25 cellular contexts compared by ENCODE assay signal in the genomic region with DNA sequence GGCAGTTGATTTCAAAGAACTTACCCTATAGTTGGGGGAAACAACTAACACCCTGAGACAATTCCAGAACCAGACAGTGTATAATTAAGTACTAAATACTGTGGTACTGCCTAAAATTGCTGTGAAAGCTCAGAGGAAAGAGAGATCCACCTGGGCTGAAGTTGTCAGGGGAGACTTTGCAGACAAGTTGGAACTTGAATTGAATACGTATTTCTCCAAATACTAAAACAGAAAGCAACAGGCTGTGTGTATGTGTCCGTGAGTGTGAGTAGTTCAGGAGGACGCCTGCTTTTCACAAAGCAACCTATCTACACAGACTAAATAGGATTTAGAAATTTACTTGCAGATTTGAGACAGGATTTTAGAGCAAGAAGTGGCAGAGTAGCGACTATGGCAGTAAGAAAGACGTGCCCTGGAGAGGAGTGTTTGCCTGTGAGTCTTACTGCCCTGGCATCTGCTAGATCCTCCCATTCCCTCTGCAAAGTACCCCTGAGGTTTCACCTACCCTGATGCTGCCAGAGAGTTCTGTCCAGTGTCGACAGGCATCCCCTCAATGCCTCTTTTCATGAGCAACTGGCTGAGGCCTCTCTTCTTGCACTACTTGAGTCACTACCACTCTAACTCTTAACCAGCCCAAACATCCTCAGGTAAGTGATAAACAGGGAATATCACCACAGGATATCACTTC. TPM values are rescaled to one million over a fixed set of nuclear protein-coding genes. Genes with fewer than 3 reads are reported as not detected.
DNase-seq lines count a peak whose midpoint lies in the region; ATAC-seq, FAIRE-seq and TF ChIP-seq lines count a peak whose summit lies in the region.
"Had no signal": no experiment of that assay in that cellular context is flagged by ENCODE, and none has a peak within 500 bp of the region (broad histone marks: within the 10 kb centered on the region; RNA-seq: fewer than 3 reads in every experiment).

No MANE protein-coding gene starts in this region.

- H2BK20ac ChIP-seq in H1 (ENCODE audit: low read length): no peak overlapping the region

- no peak for TF ChIP-seq POLR2A in H1 (IDR thresholded peaks at IDR 0.05; ENCODE audit: control extremely low read depth in 1 of 2, low read depth in 2 of 2, low read length in 2 of 2)

- H3K9me3 Mint-ChIP-seq in HFFc6 (no peaks in the 10 kb centered on the region), neural progenitor cell (no peaks in the 10 kb centered on the region)
- H3K9me3 Mint-ChIP-seq: T-cell had no signal

- no peaks in the 10 kb centered on the region for H3K36me3 ChIP-seq in H1 (ENCODE audit: control insufficient read depth in 2 of 4, insufficient read depth in 4 of 4, low read length in 3 of 4)
- H3K36me3 ChIP-seq in neural progenitor cell: no peaks in the 10 kb centered on the region
- H3K36me3 ChIP-seq in mesenchymal stem cell (ENCODE audit: control insufficient read depth in 1 of 2, insufficient read depth in 2 of 2, low read depth in 1 of 2, low read length in 2 of 2): no peaks in the 10 kb centered on the region
- H3K36me3 ChIP-seq: BLaER1, MG63 had no signal

- no peak for ATAC-seq in HG03135 (IDR thresholded peaks at IDR 0.05; ENCODE audit: unreplicated experiment)
- ATAC-seq: SK-N-SH treated with all-trans-retinoic acid at 6 μM for 48 hours, T-cell had no signal

- TF ChIP-seq EP300 in H1 (IDR thresholded peaks at IDR 0.05; ENCODE audit: borderline replicate concordance in 1 of 2, low read depth in 2 of 2, low read length in 2 of 2): no peak

- H2AFZ ChIP-seq in H1 (ENCODE audit: low read length): peak overlapping the region; percentile 84
- H2AFZ ChIP-seq in neural progenitor cell (replicated peaks): peak overlapping the region; percentile 33
- no peak overlapping the region for H2AFZ ChIP-seq in mesenchymal stem cell (ENCODE audit: low read depth, low read length)
- H2AFZ ChIP-seq: GM23248 had no signal

- H3K4me2 ChIP-seq in H1 (ENCODE audit: insufficient read depth in 1 of 2, low read depth in 2 of 2, low read length in 2 of 2): no peak overlapping the region
- H3K4me2 ChIP-seq in neural progenitor cell: no peak overlapping the region
- H3K4me2 ChIP-seq in mesenchymal stem cell (ENCODE audit: low read length, poor library complexity, severe bottlenecking): no peak overlapping the region
- H3K4me2 ChIP-seq: BLaER1 had no signal

- H4K20me1 ChIP-seq in H1 (replicated peaks in 1 of 2; ENCODE audit: control insufficient read depth in 1 of 2, insufficient read depth in 2 of 2, low read length in 2 of 2): no peaks in the 10 kb centered on the region
- no peaks in the 10 kb centered on the region for H4K20me1 ChIP-seq in neural progenitor cell (ENCODE audit: low read depth)
- H4K20me1 ChIP-seq: BLaER1 had no signal

- no peaks in the 10 kb centered on the region for H3K23me2 ChIP-seq in H1 (ENCODE audit: low read depth, low read length)

- H3K4ac ChIP-seq in H1 (replicated peaks; ENCODE audit: insufficient read length, low read depth, low read length) (no peak overlapping the region), mesenchymal stem cell (ENCODE audit: low read depth in 1 of 2, low read length in 2 of 2) (no peak overlapping the region)

- TF ChIP-seq RAD21 in H1 (IDR thresholded peaks at IDR 0.05 in 1 of 2, conservative IDR thresholded peaks at IDR 0.05 in 1 of 2; ENCODE audit: low read depth in 2 of 2, low read length in 2 of 2): no peak

- H3K18ac ChIP-seq in H1 (ENCODE audit: extremely low read depth, low read length) (no peak overlapping the region), mesenchymal stem cell (ENCODE audit: low read depth in 1 of 2, low read length in 2 of 2) (peak overlapping the region in 1 of 2 experiments; percentile 4)

- H3F3A ChIP-seq in neural progenitor cell (ENCODE audit: low read depth): peaks cover 3% of the 10 kb centered on the region

- 81% methylated on average over 6 of the region's 6 CpGs; no CpG with 5 or more reads in 1 of the 2 experiments for WGBS in H1 (ENCODE audit: extremely low coverage in 1 of 2, insufficient coverage in 1 of 2, insufficient read length in 1 of 2, insufficient replicate concordance in 2 of 2, low coverage in 1 of 2, low lambda C conversion rate in 2 of 2, missing lambda C conversion rate in 1 of 2), 2 experiments
- WGBS in mesenchymal stem cell: 85% methylated on average over 4 of the region's 6 CpGs

- DNase-seq in HFFc6 (no peak), NCI-H69 (lab: John Stamatoyannopoulos, UW) (peak; percentile 49), H1 (ENCODE audit: low read depth in 1 of 2, low spot score in 2 of 2) (no peak), neural progenitor cell (ENCODE audit: low spot score) (no peak), NCI-H510A (lab: John Stamatoyannopoulos, UW) (no peak), mesenchymal stem cell (no peak)
- DNase-seq in NK-92 treated with Interleukin-12 subunit alpha and Interleukin-12 subunit beta, amount 100 ng/mL, for 24 hours (lab: John Stamatoyannopoulos, UW): no peak
- DNase-seq: CD4-positive, alpha-beta memory T cell; DMS153; GF-D8; GM23248; Karpas-422; MG63; NCI-H1092; NCI-H2081; NCI-H524; OCI-M1; SIG-M5; T-cell had no signal

- H2BK12ac ChIP-seq in H1 (ENCODE audit: low read depth, low read length) (no peak overlapping the region), mesenchymal stem cell (ENCODE audit: low read length in 2 of 2) (peak overlapping the region in 1 of 2 experiments; percentile 15)

- H3K27me3 ChIP-seq in H1 (replicated peaks in 1 of 4; ENCODE audit: control insufficient read depth in 3 of 4, extremely low read depth in 1 of 4, insufficient read depth in 3 of 4, low read length in 3 of 4): no peaks in the 10 kb centered on the region
- H3K27me3 ChIP-seq in neural progenitor cell: no peaks in the 10 kb centered on the region
- no peaks in the 10 kb centered on the region for H3K27me3 ChIP-seq in mesenchymal stem cell (ENCODE audit: control insufficient read depth in 1 of 2, insufficient read depth in 1 of 2, low read length in 2 of 2)
- H3K27me3 ChIP-seq: BLaER1, MG63 had no signal

- H2BK5ac ChIP-seq in H1 (ENCODE audit: low read depth, low read length) (no peak overlapping the region), mesenchymal stem cell (ENCODE audit: low read depth, low read length, poor library complexity, severe bottlenecking) (no peak overlapping the region)

- H3K27ac Mint-ChIP-seq in HFFc6 (no peak overlapping the region), neural progenitor cell (no peak overlapping the region)
- H3K27ac Mint-ChIP-seq: CD4-positive, alpha-beta memory T cell; IgD-negative memory B cell; T-cell had no signal

- H3K79me1 ChIP-seq in H1 (ENCODE audit: low read depth, low read length): no peaks in the 10 kb centered on the region
- no peaks in the 10 kb centered on the region for H3K79me1 ChIP-seq in mesenchymal stem cell (replicated peaks; ENCODE audit: low read length, poor library complexity, severe bottlenecking)

- FAIRE-seq in H1 (lab: Jason Lieb, UNC): no peak

- POLR2A ChIA-PET in H1 (lab: Charles Lee; ENCODE audit: partially characterized antibody): no interaction called here

- H3K27me3 Mint-ChIP-seq in HFFc6 (ENCODE audit: insufficient read depth) (no peaks in the 10 kb centered on the region), neural progenitor cell (ENCODE audit: insufficient read depth, low read depth) (peaks cover 2% of the 10 kb centered on the region)

- H3K4me3 Mint-ChIP-seq in HFFc6 (peak overlapping the region; percentile 23; the same call in 1 of the 2 replicates), neural progenitor cell (no peak overlapping the region)
- H3K4me3 Mint-ChIP-seq: CD4-positive, alpha-beta memory T cell; IgD-negative memory B cell; T-cell had no signal

- H3K14ac ChIP-seq in H1 (ENCODE audit: insufficient read length) (no peak overlapping the region), mesenchymal stem cell (ENCODE audit: low read length in 2 of 2) (no peak overlapping the region)

- no peak overlapping the region for H4K8ac ChIP-seq in H1 (ENCODE audit: extremely low read depth, insufficient read depth, low read length)
- H4K8ac ChIP-seq in mesenchymal stem cell (ENCODE audit: low read length): no peak overlapping the region

- no peak overlapping the region for H3K56ac ChIP-seq in H1 (replicated peaks; ENCODE audit: insufficient read length, low read depth, low read length)

- H3K36me3 Mint-ChIP-seq in HFFc6 (ENCODE audit: low read depth) (no peaks in the 10 kb centered on the region), neural progenitor cell (no peaks in the 10 kb centered on the region)
- H3K36me3 Mint-ChIP-seq: CD4-positive, alpha-beta memory T cell; IgD-negative memory B cell; T-cell had no signal

- H3K27ac ChIP-seq in H1 (ENCODE audit: low read depth, low read length) (no peak overlapping the region), neural progenitor cell (no peak overlapping the region), mesenchymal stem cell (ENCODE audit: low read length, poor library complexity, severe bottlenecking) (no peak overlapping the region)
- H3K27ac ChIP-seq: BLaER1, GM23248, HL-60 had no signal

- H3K9ac ChIP-seq in H1 (replicated peaks in 1 of 4; ENCODE audit: extremely low read depth in 1 of 4, low read depth in 3 of 4, low read length in 3 of 4) (no peak overlapping the region), neural progenitor cell (no peak overlapping the region), mesenchymal stem cell (ENCODE audit: low read length) (no peak overlapping the region)
- H3K9ac ChIP-seq: BLaER1, GM23248 had no signal

- H2BK120ac ChIP-seq in H1 (replicated peaks; ENCODE audit: low read depth, low read length): peak overlapping the region; percentile 44
- H2BK120ac ChIP-seq in mesenchymal stem cell (ENCODE audit: low read depth, low read length): no peak overlapping the region

- H4K91ac ChIP-seq in H1 (replicated peaks; ENCODE audit: insufficient read length, low read length) (no peak overlapping the region), mesenchymal stem cell (ENCODE audit: low read length) (no peak overlapping the region)

- H3K23ac ChIP-seq in H1 (ENCODE audit: insufficient read length): no peak overlapping the region
- no peak overlapping the region for H3K23ac ChIP-seq in mesenchymal stem cell (ENCODE audit: low read length in 2 of 2)

- H3K79me2 ChIP-seq in H1 (ENCODE audit: control insufficient read depth in 1 of 2, insufficient read depth in 2 of 2, low read length in 2 of 2) (no peaks in the 10 kb centered on the region), neural progenitor cell (ENCODE audit: low read depth) (no peaks in the 10 kb centered on the region)

- TF ChIP-seq CTCF in HFFc6 (IDR thresholded peaks at IDR 0.05): no peak
- TF ChIP-seq CTCF in H1 (IDR thresholded peaks at IDR 0.05; ENCODE audit: control extremely low read depth in 1 of 3, insufficient read depth in 1 of 3, low read depth in 1 of 3, low read length in 3 of 3): no peak
- no peak for TF ChIP-seq CTCF in neural progenitor cell (IDR thresholded peaks at IDR 0.05)

- H3K4me1 Mint-ChIP-seq in HFFc6 (ENCODE audit: low read depth) (peaks cover 12% of the 10 kb centered on the region), neural progenitor cell (peaks cover 10% of the 10 kb centered on the region)
- H3K4me1 Mint-ChIP-seq: CD4-positive, alpha-beta memory T cell; IgD-negative memory B cell; T-cell had no signal

- H3K4me3 ChIP-seq in H1 (ENCODE audit: extremely low read depth in 1 of 4, insufficient read depth in 2 of 4, low read depth in 3 of 4, low read length in 4 of 4) (no peak overlapping the region), neural progenitor cell (no peak overlapping the region), mesenchymal stem cell (ENCODE audit: insufficient read depth in 1 of 2, low read depth in 1 of 2, low read length in 2 of 2) (no peak overlapping the region)
- H3K4me3 ChIP-seq: BLaER1, GM23248, MG63 had no signal

- no peak overlapping the region for H2AK5ac ChIP-seq in H1 (ENCODE audit: low read depth, low read length)
- no peak overlapping the region for H2AK5ac ChIP-seq in mesenchymal stem cell (ENCODE audit: low read length, severe bottlenecking)

- H2BK15ac ChIP-seq in H1 (ENCODE audit: low read length): no peak overlapping the region
- no peak overlapping the region for H2BK15ac ChIP-seq in mesenchymal stem cell (ENCODE audit: low read depth, poor library complexity, severe bottlenecking)

- no peak overlapping the region for H4K5ac ChIP-seq in H1 (ENCODE audit: insufficient read length, low read depth, low read length)

- CTCF ChIA-PET in H1 (lab: Charles Lee; ENCODE audit: partially characterized antibody): interaction anchor here (0.6 to 1.2 kb wide), 2 partner anchors 24 to 789 kb away, joined by 3 read pairs; no protein-coding TSS in a partner anchor

- H3K4me1 ChIP-seq in H1 (replicated peaks in 1 of 4; ENCODE audit: control insufficient read depth in 3 of 4, insufficient read depth in 4 of 4, low read length in 3 of 4): peaks cover 0 to 3% (median under 1%) of the 10 kb centered on the region in 4 experiments; a peak in 1 of 7 replicates
- no peaks in the 10 kb centered on the region for H3K4me1 ChIP-seq in neural progenitor cell
- peaks cover 2% of the 10 kb centered on the region for H3K4me1 ChIP-seq in mesenchymal stem cell (ENCODE audit: control insufficient read depth, insufficient read depth, low read depth, low read length)
- H3K4me1 ChIP-seq: BLaER1 had no signal

- H3K9me3 ChIP-seq in H1 (ENCODE audit: insufficient read depth in 2 of 2, low read depth in 1 of 2, low read length in 1 of 2) (no peaks in the 10 kb centered on the region), neural progenitor cell (ENCODE audit: low read depth) (no peaks in the 10 kb centered on the region), mesenchymal stem cell (ENCODE audit: control insufficient read depth, low read length) (no peaks in the 10 kb centered on the region)
- H3K9me3 ChIP-seq: BLaER1, MG63 had no signal

RNA-seq across cellular contexts. Expression of a gene that starts 37.4 kb away (rescaled TPM):
- total RNA-seq in HFFc6 (2021; fragmentation: NEBNext Ultra II Directional; extraction: Animal tissue kit (Norgen Biotek cat#: 25700)): 10 to 100 TPM in 2 of 6 experiments, 1 to 10 TPM in 4; 4.0 to 14.5 (median 4.4) TPM
- total RNA-seq in H1 (2021; fragmentation: NEBNext Ultra II Directional; extraction: Animal tissue kit (Norgen Biotek cat#: 25700)): 5.4 and 5.9 TPM in 2 replicates
- polyA plus RNA-seq in H1 (2011; rRNA removed): 2.3 and 4.2 TPM in 2 replicates
- polyA plus RNA-seq in H1 (2011; cell fraction: cytosol; rRNA removed): 3.7 TPM
- polyA plus RNA-seq in H1 (2011; cell fraction: nucleus; rRNA removed): 3.4 TPM
- polyA plus RNA-seq in H1 (2012, experiment 1 of 2): 2.7 to 4.9 TPM (median 3.5 TPM) in 4 replicates
- polyA plus RNA-seq in H1 (2012, experiment 2 of 2): 3.0 TPM
- 4.2 TPM for polyA plus RNA-seq in H1 (2013, experiment 1 of 2)
- 4.5 TPM for polyA plus RNA-seq in H1 (2013, experiment 2 of 2)
- 2.0 and 3.6 TPM in 2 replicates for polyA minus RNA-seq in H1 (2011; rRNA and poly(A)+ RNA removed)
- polyA minus RNA-seq in H1 (2011; cell fraction: cytosol; rRNA and poly(A)+ RNA removed): 3.2 TPM
- 3.0 TPM for polyA minus RNA-seq in H1 (2011; cell fraction: nucleus; rRNA and poly(A)+ RNA removed)
- total RNA-seq in neural progenitor cell (ENCODE audit: low replicate concordance): 11.0 and 18.4 TPM in 2 replicates
- 146 TPM for polyA plus RNA-seq in mesenchymal stem cell (2013, experiment 1 of 2)
- 153 TPM for polyA plus RNA-seq in mesenchymal stem cell (2013, experiment 2 of 2)
- total RNA-seq: A673, GM23248 had no signal
- polyA plus RNA-seq: GM23248, IgD-negative memory B cell had no signal
